ENCODE assay signal across 11 cellular contexts in the genomic region with DNA sequence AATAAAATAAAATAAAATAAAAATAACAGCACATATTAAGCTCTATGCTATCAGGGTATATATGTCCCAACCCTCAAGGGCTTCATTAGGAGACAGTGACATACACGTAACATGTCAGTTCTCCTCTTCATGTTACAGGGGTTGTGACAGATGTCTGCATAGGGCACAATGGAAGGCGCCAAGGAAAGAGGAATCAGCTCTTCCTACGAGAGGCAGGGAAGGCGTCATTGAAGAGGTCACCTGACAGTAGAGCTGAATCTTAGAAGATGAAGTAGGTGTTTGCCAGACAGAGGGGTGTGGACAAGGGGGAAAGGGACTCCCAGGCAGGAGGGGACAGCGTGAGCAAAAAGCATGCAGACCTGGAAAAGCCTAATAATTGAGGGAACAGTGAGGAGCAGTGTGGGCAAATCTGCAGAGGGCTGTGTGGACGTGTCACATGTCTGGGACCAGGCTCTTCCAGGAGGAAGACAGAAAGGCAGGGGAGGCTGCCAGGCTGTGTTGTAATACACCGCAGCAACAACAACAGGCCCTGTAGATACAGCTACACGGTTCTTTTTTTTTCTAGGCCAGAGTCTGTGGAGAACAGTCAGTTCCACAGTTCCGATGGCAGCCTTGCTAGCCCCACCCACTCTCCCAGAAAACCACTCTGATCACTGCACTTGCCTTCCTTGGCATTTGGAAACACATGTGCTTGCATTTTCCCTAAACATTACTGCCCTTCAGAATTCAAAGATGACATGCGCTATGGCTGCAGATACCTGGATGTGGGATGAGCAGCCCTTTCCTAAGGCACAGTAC. TPM values are rescaled to one million over a fixed set of nuclear protein-coding genes. Genes with fewer than 3 reads are reported as not detected.
A peak's percentile ranks its signal among the peaks of the same experiment; 100 is the strongest.
DNase-seq lines count a peak whose midpoint lies in the region; ATAC-seq, FAIRE-seq and TF ChIP-seq lines count a peak whose summit lies in the region.
"Had no signal": no experiment of that assay in that cellular context is flagged by ENCODE, and none has a peak within 500 bp of the region (broad histone marks: within the 10 kb centered on the region; RNA-seq: fewer than 3 reads in every experiment).

No MANE protein-coding gene starts in this region.

- H3K27me3 Mint-ChIP-seq in HFFc6 (ENCODE audit: insufficient read depth): peaks cover 5% of the 10 kb centered on the region; the same call in 1 of the 2 replicates

- ATAC-seq in body of pancreas: peak; percentile 64
- ATAC-seq: foreskin keratinocyte had no signal

- TF ChIP-seq POLR2A in body of pancreas (IDR thresholded peaks at IDR 0.05) (peak in 1 of 3 donors; percentile 43), GM12892 (IDR thresholded peaks at IDR 0.05; ENCODE audit: low read depth, low read length) (no peak)

- 57% methylated on average over 10 of the region's 10 CpGs for WGBS in body of pancreas, 2 donors

- no peak for TF ChIP-seq CTCF in body of pancreas (IDR thresholded peaks at IDR 0.05)
- TF ChIP-seq CTCF in HFFc6 (IDR thresholded peaks at IDR 0.05): no peak

- DNase-seq in GM03348 (ENCODE audit: low spot score) (peak; percentile 74), body of pancreas (peak; percentile 80 to 92 (median 90)), hippocampal formation (lab: John Stamatoyannopoulos, UW) (peak; percentile 41 to 61), putamen (ENCODE audit: low spot score) (peak; percentile 32), GM12892 (ENCODE audit: insufficient read length) (no peak), NCI-H2029 treated with DMSO at 0.1 percent for 48 hours (lab: John Stamatoyannopoulos, UW) (no peak), NCI-H1436 treated with DMSO at 0.1 percent for 48 hours (lab: John Stamatoyannopoulos, UW) (no peak), HFFc6 (no peak)
- DNase-seq: DMS79 treated with DMSO at 0.1 percent for 48 hours, foreskin keratinocyte, NCI-H1417 treated with DMSO at 0.1 percent for 48 hours had no signal

- H3K4me1 ChIP-seq in body of pancreas: peaks cover 23% of the 10 kb centered on the region

- no peaks in the 10 kb centered on the region for H3K36me3 ChIP-seq in body of pancreas (replicated peaks in 1 of 2; ENCODE audit: insufficient read depth in 1 of 2, low read depth in 2 of 2)

- no peak for FAIRE-seq in GM12892 (lab: Jason Lieb, UNC)

- intact Hi-C loops in body of pancreas (cut with DNase I): no loop called here

- H3K27ac ChIP-seq in body of pancreas: peak overlapping the region; percentile 51 to 79 (median 72)
- H3K27ac ChIP-seq: foreskin keratinocyte had no signal

- H3K27me3 ChIP-seq in body of pancreas: no peaks in the 10 kb centered on the region
- H3K27me3 ChIP-seq: foreskin keratinocyte had no signal

- peaks cover 10% of the 10 kb centered on the region for H3K9me3 Mint-ChIP-seq in HFFc6

- peaks cover 5% of the 10 kb centered on the region; the same call in 1 of the 2 replicates for H3K36me3 Mint-ChIP-seq in HFFc6 (ENCODE audit: low read depth)

- no peak overlapping the region for H3K4me3 Mint-ChIP-seq in HFFc6

- no peak overlapping the region for H3K4me3 ChIP-seq in body of pancreas

- H3K27ac Mint-ChIP-seq in HFFc6: no peak overlapping the region

- H3K4me1 Mint-ChIP-seq in HFFc6 (ENCODE audit: low read depth): peaks cover 14% of the 10 kb centered on the region

- no peaks in the 10 kb centered on the region for H3K9me3 ChIP-seq in body of pancreas

RNA-seq across cellular contexts. Expression of a gene that starts 2.5 kb away (rescaled TPM):
- 100 to 1,000 TPM; 133 to 138 TPM for total RNA-seq in body of pancreas
- 34.9 TPM for polyA plus RNA-seq in GM12892 (2012; ENCODE audit: missing spikeins)
- total RNA-seq in HFFc6 (2021; fragmentation: NEBNext Ultra II Directional; extraction: Animal tissue kit (Norgen Biotek cat#: 25700)): 10 to 100 TPM in 5 of 6 experiments, 1 to 10 TPM in 1; 7.6 to 12.9 (median 11.8) TPM

RNA-seq across cellular contexts. Expression of a gene that starts 45.6 kb away (rescaled TPM):
- under 1 TPM in 1 of 2 donors, not detected in 1; 0.26 TPM for total RNA-seq in body of pancreas
- 0.30 TPM for polyA plus RNA-seq in GM12892 (2012; ENCODE audit: missing spikeins)
- under 1 TPM in 4 of 6 experiments, not detected in 2; 0.17 to 0.33 (median 0.27) TPM for total RNA-seq in HFFc6 (2021; fragmentation: NEBNext Ultra II Directional; extraction: Animal tissue kit (Norgen Biotek cat#: 25700))

Comparison
In these comparisons a context has a peak if more than half of its experiments do, and no peak if none do; other contexts are left out.
1. DNase-seq: peak in GM03348 (single experiment), body of pancreas (4 of 4), hippocampal formation (2 of 2) and putamen (single experiment); none in GM12892 (single experiment), NCI-H2029 treated with DMSO at 0.1 percent for 48 hours (single experiment), NCI-H1436 treated with DMSO at 0.1 percent for 48 hours (single experiment) and HFFc6 (single experiment).
2. RNA of a gene that starts 2.5 kb away (total RNA-seq): 133 to 138 TPM in body of pancreas; 7.6 to 12.9 TPM in HFFc6; every median in the first group is over 4 times any median in the second.